ENCODE assay signal across 2 cellular contexts in genomic region chr1:23303524-23303923, GRCh38.
TF ChIP-seq lines count a peak whose summit lies in the region.

No MANE protein-coding gene starts in this region.

TF ChIP-seq in HepG2, 621 proteins besides CTCF, POLR2A, EP300 and RAD21:
- TF ChIP-seq FOXA3 (CRISPR knock-in tag; IDR thresholded peaks at IDR 0.05) (peak; percentile 13; the same call in 1 of the 2 replicates), SOX5 (CRISPR knock-in tag; IDR thresholded peaks at IDR 0.05; ENCODE audit: borderline replicate concordance) (peak; percentile 84; the same call in 1 of the 2 replicates), GATAD2A (CRISPR knock-in tag; IDR thresholded peaks at IDR 0.05) (peak; percentile 19; the same call in 1 of the 2 replicates), FOXP1 (IDR thresholded peaks at IDR 0.05) (no peak), FOXP1 (CRISPR knock-in tag; IDR thresholded peaks at IDR 0.05) (peak; percentile 54), SOX13 (IDR thresholded peaks at IDR 0.05) (no peak), SOX13 (CRISPR knock-in tag; conservative IDR thresholded peaks at IDR 0.05 in 1 of 2, IDR thresholded peaks at IDR 0.05 in 1 of 2) (peak in 1 of 2 experiments; percentile 70; a peak in 1 of 4 replicates), IRX3 (CRISPR knock-in tag; IDR thresholded peaks at IDR 0.05; ENCODE audit: borderline replicate concordance, low read depth) (no peak), ARID5B (CRISPR knock-in tag; IDR thresholded peaks at IDR 0.05) (peak; percentile 64), ZNF784 (CRISPR knock-in tag; IDR thresholded peaks at IDR 0.05; ENCODE audit: borderline replicate concordance) (no peak)

TF ChIP-seq in K562, 482 proteins besides CTCF, POLR2A, EP300 and RAD21:
- TF ChIP-seq ZNF23 (CRISPR knock-in tag; IDR thresholded peaks at IDR 0.05) (no peak), E2F3 (CRISPR knock-in tag; IDR thresholded peaks at IDR 0.05) (no peak), DEAF1 (CRISPR knock-in tag; IDR thresholded peaks at IDR 0.05) (no peak), TSHZ1 (CRISPR knock-in tag; IDR thresholded peaks at IDR 0.05) (no peak), ZNF778 (CRISPR knock-in tag; IDR thresholded peaks at IDR 0.05) (no peak), MBD2 (IDR thresholded peaks at IDR 0.05; ENCODE audit: borderline replicate concordance, low read depth) (no peak)
